ENCODE assay signal across 12 cellular contexts in genomic region chr19:29679598-29680210, GRCh38. TPM values are rescaled to one million over a fixed set of nuclear protein-coding genes. Genes with fewer than 3 reads are reported as not detected.
DNase-seq lines count a peak whose midpoint lies in the region; ATAC-seq and TF ChIP-seq lines count a peak whose summit lies in the region.
"Had no signal": no experiment of that assay in that cellular context is flagged by ENCODE, and none has a peak within 500 bp of the region (broad histone marks: within the 10 kb centered on the region; RNA-seq: fewer than 3 reads in every experiment).

No MANE protein-coding gene starts in this region.

- H4K20me1 ChIP-seq in BLaER1 treated with 17β-estradiol and CSF1 and Interleukin-3, amounts not matched to agents 10 nM and 100 nM, result peaks cover 0 to 42% (median 15%) of the 10 kb centered on the region in 11 experiments; a peak in 10 of 22 replicates

- H3K4me1 ChIP-seq in BLaER1 treated with 17β-estradiol and CSF1 and Interleukin-3, amounts not matched to agents 10 nM and 100 nM, result peaks cover 71 to 97% (median 83%) of the 10 kb centered on the region in 10 experiments
- peaks cover 0 to 61% (median 52%) of the 10 kb centered on the region in 4 donors for H3K4me1 ChIP-seq in sigmoid colon
- H3K4me1 ChIP-seq: foreskin keratinocyte had no signal

- CTCF ChIA-PET in WTC11 (lab: Charles Lee), result interaction anchor here (1.2 to 1.8 kb wide), 2 partner anchors 14 to 37 kb away, joined by 3 to 4 read pairs; no protein-coding TSS in a partner anchor

- H3K4me1 Mint-ChIP-seq in chondrocyte (ENCODE audit: low read depth) (peaks cover 31% of the 10 kb centered on the region), WTC11 (peaks cover 5% of the 10 kb centered on the region)

- POLR2A ChIA-PET in WTC11 (lab: Charles Lee), result no interaction called here

- H3K9ac ChIP-seq in BLaER1 treated with 17β-estradiol and CSF1 and Interleukin-3, amounts not matched to agents 10 nM and 100 nM, result peak overlapping the region in 10 of 11 experiments; percentile 33 to 71 (median 64); a peak in 16 of 22 replicates

- H3K4me2 ChIP-seq in BLaER1 treated with 17β-estradiol and CSF1 and Interleukin-3, amounts not matched to agents 10 nM and 100 nM, result peak overlapping the region; percentile 89 to 97 (median 96)

- TF ChIP-seq CTCF in HL-60 (IDR thresholded peaks at IDR 0.05; ENCODE audit: insufficient read depth, low read length), result no peak
- no peak for TF ChIP-seq CTCF in chondrocyte (IDR thresholded peaks at IDR 0.05)
- TF ChIP-seq CTCF in sigmoid colon (IDR thresholded peaks at IDR 0.05), result no peak
- TF ChIP-seq CTCF in WTC11 (IDR thresholded peaks at IDR 0.05), result no peak

- peaks cover 0 to 4% (median 0%) of the 10 kb centered on the region in 11 experiments; a peak in 1 of 22 replicates for H3K27me3 ChIP-seq in BLaER1 treated with 17β-estradiol and CSF1 and Interleukin-3, amounts not matched to agents 10 nM and 100 nM
- H3K27me3 ChIP-seq in HL-60 (ENCODE audit: insufficient read depth, poor library complexity, severe bottlenecking), result no peaks in the 10 kb centered on the region
- no peaks in the 10 kb centered on the region for H3K27me3 ChIP-seq in sigmoid colon
- H3K27me3 ChIP-seq: foreskin keratinocyte, SJSA1 had no signal

- no peak for ATAC-seq in WTC11
- ATAC-seq: foreskin keratinocyte had no signal

- 0 out of 20 replicates have a peak overlapping the region, but pooled peaks of 1 of the 10 experiments have one; percentile 10 for H3K4me3 ChIP-seq in BLaER1 treated with 17β-estradiol and CSF1 and Interleukin-3, amounts not matched to agents 10 nM and 100 nM
- H3K4me3 ChIP-seq in HL-60 (replicated peaks; ENCODE audit: insufficient read depth, low read length) (no peak overlapping the region), sigmoid colon (no peak overlapping the region)
- H3K4me3 ChIP-seq: SJSA1 had no signal

- no peak for TF ChIP-seq POLR2A in sigmoid colon (IDR thresholded peaks at IDR 0.05)

- intact Hi-C loops in sigmoid colon (cut with DNase I), result no loop called here
- intact Hi-C loops in head of caudate nucleus (cut with DNase I), result no loop called here

- H3K36me3 ChIP-seq in BLaER1 treated with 17β-estradiol and CSF1 and Interleukin-3, amounts not matched to agents 10 nM and 100 nM, result peaks cover 0 to 37% (median 11%) of the 10 kb centered on the region in 11 experiments; a peak in 16 of 22 replicates
- H3K36me3 ChIP-seq in sigmoid colon, result peaks cover 7 to 29% (median 18%) of the 10 kb centered on the region in 4 donors

- H3K27ac ChIP-seq in BLaER1 treated with 17β-estradiol and CSF1 and Interleukin-3, amounts not matched to agents 10 nM and 100 nM, result peak overlapping the region in 10 of 11 experiments; percentile 57 to 83 (median 76); a peak in 19 of 22 replicates
- peak overlapping the region; percentile 69 for H3K27ac ChIP-seq in HL-60 (replicated peaks)
- H3K27ac ChIP-seq in sigmoid colon, result peak overlapping the region; percentile 58 to 75 (median 70)
- H3K27ac ChIP-seq: foreskin keratinocyte, SJSA1 had no signal

- H3K27me3 Mint-ChIP-seq in chondrocyte (ENCODE audit: low read depth) (no peaks in the 10 kb centered on the region), WTC11 (ENCODE audit: low read depth) (no peaks in the 10 kb centered on the region)

- 77 to 88% methylated on average over 9 of the region's 9 CpGs for WGBS in sigmoid colon, 2 donors

- no peaks in the 10 kb centered on the region for H3K9me3 Mint-ChIP-seq in chondrocyte (ENCODE audit: low read depth)
- no peaks in the 10 kb centered on the region for H3K9me3 Mint-ChIP-seq in WTC11

- H3K36me3 Mint-ChIP-seq in chondrocyte (ENCODE audit: low read depth) (peaks cover 5% of the 10 kb centered on the region), WTC11 (no peaks in the 10 kb centered on the region)

- H3K27ac Mint-ChIP-seq in chondrocyte (ENCODE audit: unreplicated experiment) (peak overlapping the region; percentile 23), WTC11 (no peak overlapping the region)

- no peak for TF ChIP-seq EP300 in sigmoid colon (IDR thresholded peaks at IDR 0.05)

- no peaks in the 10 kb centered on the region for H3K9me3 ChIP-seq in BLaER1 treated with 17β-estradiol and CSF1 and Interleukin-3, amounts not matched to agents 10 nM and 100 nM (replicated peaks in 1 of 11)
- H3K9me3 ChIP-seq in sigmoid colon, result no peaks in the 10 kb centered on the region
- H3K9me3 ChIP-seq: SJSA1 had no signal

- DNase-seq in HL-60 (ENCODE audit: low read depth in 1 of 2, low spot score in 1 of 2), result no peak
- DNase-seq in chondrocyte (ENCODE audit: low spot score), result no peak
- DNase-seq in sigmoid colon, result no peak
- no peak for DNase-seq in iPS-NIHi11 (ENCODE audit: low spot score)
- DNase-seq in NCI-H2171 (lab: John Stamatoyannopoulos, UW), result no peak
- no peak for DNase-seq in head of caudate nucleus
- DNase-seq in WTC11 (ENCODE audit: low spot score), result no peak
- DNase-seq: foreskin keratinocyte, kidney glomerular epithelial cell, NCI-H1105 treated with DMSO at 0.1 percent for 48 hours had no signal

- H3K4me3 Mint-ChIP-seq in chondrocyte (ENCODE audit: unreplicated experiment) (no peak overlapping the region), WTC11 (no peak overlapping the region)

TF ChIP-seq in WTC11, 78 proteins besides CTCF, POLR2A, EP300 and RAD21:
- no peak for TF ChIP-seq ZNF263 (CRISPR knock-in tag; IDR thresholded peaks at IDR 0.05; ENCODE audit: low read depth)

RNA-seq across cellular contexts. Expression of gene PLEKHF1, which starts 14.4 kb away (rescaled TPM):
- total RNA-seq in chondrocyte (10.1 to 29.4 TPM (median 28.6 TPM) in 3 replicates), sigmoid colon (10 to 100 TPM; 19.4 to 34.6 (median 22.6) TPM), WTC11 (2021) (10.8 to 17.9 TPM (median 14.0 TPM) in 3 replicates)
- 10 to 100 TPM in 1 of 3 donors, 1 to 10 TPM in 2; 1.2 to 13.0 (median 6.0) TPM for polyA plus RNA-seq in sigmoid colon

RNA-seq across cellular contexts. Expression of gene C19orf12, which starts 35.4 kb away (rescaled TPM):
- 43.7 to 46.9 TPM (median 46.4 TPM) in 3 replicates for total RNA-seq in chondrocyte
- 10 to 100 TPM; 32.1 to 36.0 (median 34.2) TPM for total RNA-seq in sigmoid colon
- 10 to 100 TPM; 13.2 to 19.1 (median 16.0) TPM for polyA plus RNA-seq in sigmoid colon
- 15.5 to 19.0 TPM (median 17.2 TPM) in 3 replicates for total RNA-seq in WTC11 (2021)
